In the genomic region with DNA sequence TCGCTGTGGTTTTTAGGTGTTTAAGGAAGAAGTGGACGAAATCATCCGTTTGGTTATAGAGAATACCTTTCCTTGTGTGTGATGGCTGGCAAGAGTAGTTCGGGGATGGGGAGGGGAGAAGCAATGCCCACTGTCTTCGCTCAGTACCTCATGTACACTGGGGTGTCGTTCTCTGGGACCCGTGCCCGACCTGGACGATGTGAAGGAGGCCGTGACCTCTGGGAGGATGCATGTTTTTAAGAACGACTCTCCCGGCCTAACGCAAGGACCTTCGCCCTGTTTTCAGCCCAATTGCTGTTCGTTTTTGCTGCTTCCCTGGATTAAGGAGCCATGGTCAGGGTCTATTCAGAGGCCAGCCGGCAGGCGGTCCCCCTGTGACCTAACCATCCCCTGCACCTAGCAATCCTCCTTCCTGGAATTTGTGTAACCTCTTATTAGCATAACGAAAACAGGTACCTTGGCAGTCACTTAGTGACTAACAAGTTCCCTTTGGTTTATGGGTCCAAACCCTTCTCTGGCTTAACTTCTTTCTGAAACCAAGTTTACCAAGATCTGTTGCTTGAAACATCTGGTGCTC, we compare ENCODE assay signal across 1 cellular context.
TF ChIP-seq lines count a peak whose summit lies in the region.

No MANE protein-coding gene starts in this region.

TF ChIP-seq in GM12878, 131 proteins besides CTCF, POLR2A, EP300 and RAD21:
- no peak for TF ChIP-seq MEF2A (IDR thresholded peaks at IDR 0.05; ENCODE audit: insufficient read depth, low read depth, low read length)
- no peak for TF ChIP-seq ZNF622 (IDR thresholded peaks at IDR 0.05)
- TF ChIP-seq, protein P1, sequence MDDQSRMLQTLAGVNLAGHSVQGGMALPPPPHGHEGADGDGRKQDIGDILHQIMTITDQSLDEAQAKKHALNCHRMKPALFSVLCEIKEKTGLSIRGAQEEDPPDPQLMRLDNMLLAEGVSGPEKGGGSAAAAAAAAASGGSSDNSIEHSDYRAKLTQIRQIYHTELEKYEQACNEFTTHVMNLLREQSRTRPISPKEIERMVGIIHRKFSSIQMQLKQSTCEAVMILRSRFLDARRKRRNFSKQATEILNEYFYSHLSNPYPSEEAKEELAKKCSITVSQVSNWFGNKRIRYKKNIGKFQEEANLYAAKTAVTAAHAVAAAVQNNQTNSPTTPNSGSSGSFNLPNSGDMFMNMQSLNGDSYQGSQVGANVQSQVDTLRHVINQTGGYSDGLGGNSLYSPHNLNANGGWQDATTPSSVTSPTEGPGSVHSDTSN (IDR thresholded peaks at IDR 0.05; ENCODE audit: insufficient replicate concordance, low read depth, low read length): no peak
- TF ChIP-seq RELA (IDR thresholded peaks at IDR 0.05; ENCODE audit: borderline replicate concordance, partially characterized antibody): no peak
- TF ChIP-seq SP1 (IDR thresholded peaks at IDR 0.05; ENCODE audit: low read depth, low read length): no peak
- no peak for TF ChIP-seq GATAD2B (conservative IDR thresholded peaks at IDR 0.05; ENCODE audit: low read depth)
- TF ChIP-seq, protein P2, sequence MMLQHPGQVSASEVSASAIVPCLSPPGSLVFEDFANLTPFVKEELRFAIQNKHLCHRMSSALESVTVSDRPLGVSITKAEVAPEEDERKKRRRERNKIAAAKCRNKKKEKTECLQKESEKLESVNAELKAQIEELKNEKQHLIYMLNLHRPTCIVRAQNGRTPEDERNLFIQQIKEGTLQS (IDR thresholded peaks at IDR 0.05; ENCODE audit: borderline replicate concordance, extremely low read depth, low read depth, low read length): no peak
- TF ChIP-seq, protein P3, sequence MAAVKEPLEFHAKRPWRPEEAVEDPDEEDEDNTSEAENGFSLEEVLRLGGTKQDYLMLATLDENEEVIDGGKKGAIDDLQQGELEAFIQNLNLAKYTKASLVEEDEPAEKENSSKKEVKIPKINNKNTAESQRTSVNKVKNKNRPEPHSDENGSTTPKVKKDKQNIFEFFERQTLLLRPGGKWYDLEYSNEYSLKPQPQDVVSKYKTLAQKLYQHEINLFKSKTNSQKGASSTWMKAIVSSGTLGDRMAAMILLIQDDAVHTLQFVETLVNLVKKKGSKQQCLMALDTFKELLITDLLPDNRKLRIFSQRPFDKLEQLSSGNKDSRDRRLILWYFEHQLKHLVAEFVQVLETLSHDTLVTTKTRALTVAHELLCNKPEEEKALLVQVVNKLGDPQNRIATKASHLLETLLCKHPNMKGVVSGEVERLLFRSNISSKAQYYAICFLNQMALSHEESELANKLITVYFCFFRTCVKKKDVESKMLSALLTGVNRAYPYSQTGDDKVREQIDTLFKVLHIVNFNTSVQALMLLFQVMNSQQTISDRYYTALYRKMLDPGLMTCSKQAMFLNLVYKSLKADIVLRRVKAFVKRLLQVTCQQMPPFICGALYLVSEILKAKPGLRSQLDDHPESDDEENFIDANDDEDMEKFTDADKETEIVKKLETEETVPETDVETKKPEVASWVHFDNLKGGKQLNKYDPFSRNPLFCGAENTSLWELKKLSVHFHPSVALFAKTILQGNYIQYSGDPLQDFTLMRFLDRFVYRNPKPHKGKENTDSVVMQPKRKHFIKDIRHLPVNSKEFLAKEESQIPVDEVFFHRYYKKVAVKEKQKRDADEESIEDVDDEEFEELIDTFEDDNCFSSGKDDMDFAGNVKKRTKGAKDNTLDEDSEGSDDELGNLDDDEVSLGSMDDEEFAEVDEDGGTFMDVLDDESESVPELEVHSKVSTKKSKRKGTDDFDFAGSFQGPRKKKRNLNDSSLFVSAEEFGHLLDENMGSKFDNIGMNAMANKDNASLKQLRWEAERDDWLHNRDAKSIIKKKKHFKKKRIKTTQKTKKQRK (IDR thresholded peaks at IDR 0.05; ENCODE audit: low read depth, low read length): no peak
- TF ChIP-seq IRF4 (IDR thresholded peaks at IDR 0.05; ENCODE audit: low read depth, low read length): no peak
- no peak for TF ChIP-seq CREB1 (IDR thresholded peaks at IDR 0.05; ENCODE audit: low read depth)
TF ChIP-seq in GM12878: peak in this region for 0.
